In the genomic region with DNA sequence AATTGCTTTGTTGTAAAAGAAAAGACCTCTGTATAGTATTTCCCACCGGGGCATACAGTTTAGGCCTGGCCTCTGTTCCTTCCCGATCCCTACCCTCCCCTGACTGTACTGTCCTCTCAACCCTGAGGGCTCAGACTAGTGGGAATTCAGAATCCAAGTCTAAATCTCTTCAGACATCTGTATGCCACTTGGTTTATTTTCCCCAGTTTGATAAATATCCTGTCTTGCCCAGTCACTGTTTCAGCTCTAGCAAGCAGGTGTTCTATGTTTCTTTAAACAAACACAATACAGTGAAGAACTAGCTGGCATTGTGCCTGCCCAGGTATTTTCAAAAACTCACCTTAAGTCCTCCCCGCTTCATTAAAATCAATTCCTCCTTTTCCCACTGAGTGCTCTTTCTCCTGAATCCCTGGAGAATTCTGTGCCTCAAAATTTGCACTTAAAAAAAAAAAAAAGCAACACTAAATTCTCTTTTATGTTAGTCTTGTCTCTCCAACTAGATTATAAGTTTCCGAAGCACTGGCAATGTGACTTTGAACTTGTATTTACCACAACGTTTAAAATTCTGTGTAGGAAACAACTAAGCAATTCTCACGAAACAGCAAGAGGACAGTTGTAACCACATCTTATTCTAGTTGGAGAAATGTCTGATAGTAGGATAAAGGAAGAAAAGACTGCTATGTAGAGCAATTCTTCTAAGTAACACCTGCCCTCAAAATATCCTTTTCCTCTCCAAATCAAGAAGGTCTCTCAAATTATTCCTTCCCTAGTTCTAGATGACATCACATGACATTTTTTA, we compare ENCODE assay signal across 1 cellular context.
TF ChIP-seq lines count a peak whose summit lies in the region.

No MANE protein-coding gene starts in this region.

TF ChIP-seq in GM23338, 12 proteins besides CTCF, POLR2A, EP300 and RAD21 (continued from another document):
- TF ChIP-seq, protein P1, sequence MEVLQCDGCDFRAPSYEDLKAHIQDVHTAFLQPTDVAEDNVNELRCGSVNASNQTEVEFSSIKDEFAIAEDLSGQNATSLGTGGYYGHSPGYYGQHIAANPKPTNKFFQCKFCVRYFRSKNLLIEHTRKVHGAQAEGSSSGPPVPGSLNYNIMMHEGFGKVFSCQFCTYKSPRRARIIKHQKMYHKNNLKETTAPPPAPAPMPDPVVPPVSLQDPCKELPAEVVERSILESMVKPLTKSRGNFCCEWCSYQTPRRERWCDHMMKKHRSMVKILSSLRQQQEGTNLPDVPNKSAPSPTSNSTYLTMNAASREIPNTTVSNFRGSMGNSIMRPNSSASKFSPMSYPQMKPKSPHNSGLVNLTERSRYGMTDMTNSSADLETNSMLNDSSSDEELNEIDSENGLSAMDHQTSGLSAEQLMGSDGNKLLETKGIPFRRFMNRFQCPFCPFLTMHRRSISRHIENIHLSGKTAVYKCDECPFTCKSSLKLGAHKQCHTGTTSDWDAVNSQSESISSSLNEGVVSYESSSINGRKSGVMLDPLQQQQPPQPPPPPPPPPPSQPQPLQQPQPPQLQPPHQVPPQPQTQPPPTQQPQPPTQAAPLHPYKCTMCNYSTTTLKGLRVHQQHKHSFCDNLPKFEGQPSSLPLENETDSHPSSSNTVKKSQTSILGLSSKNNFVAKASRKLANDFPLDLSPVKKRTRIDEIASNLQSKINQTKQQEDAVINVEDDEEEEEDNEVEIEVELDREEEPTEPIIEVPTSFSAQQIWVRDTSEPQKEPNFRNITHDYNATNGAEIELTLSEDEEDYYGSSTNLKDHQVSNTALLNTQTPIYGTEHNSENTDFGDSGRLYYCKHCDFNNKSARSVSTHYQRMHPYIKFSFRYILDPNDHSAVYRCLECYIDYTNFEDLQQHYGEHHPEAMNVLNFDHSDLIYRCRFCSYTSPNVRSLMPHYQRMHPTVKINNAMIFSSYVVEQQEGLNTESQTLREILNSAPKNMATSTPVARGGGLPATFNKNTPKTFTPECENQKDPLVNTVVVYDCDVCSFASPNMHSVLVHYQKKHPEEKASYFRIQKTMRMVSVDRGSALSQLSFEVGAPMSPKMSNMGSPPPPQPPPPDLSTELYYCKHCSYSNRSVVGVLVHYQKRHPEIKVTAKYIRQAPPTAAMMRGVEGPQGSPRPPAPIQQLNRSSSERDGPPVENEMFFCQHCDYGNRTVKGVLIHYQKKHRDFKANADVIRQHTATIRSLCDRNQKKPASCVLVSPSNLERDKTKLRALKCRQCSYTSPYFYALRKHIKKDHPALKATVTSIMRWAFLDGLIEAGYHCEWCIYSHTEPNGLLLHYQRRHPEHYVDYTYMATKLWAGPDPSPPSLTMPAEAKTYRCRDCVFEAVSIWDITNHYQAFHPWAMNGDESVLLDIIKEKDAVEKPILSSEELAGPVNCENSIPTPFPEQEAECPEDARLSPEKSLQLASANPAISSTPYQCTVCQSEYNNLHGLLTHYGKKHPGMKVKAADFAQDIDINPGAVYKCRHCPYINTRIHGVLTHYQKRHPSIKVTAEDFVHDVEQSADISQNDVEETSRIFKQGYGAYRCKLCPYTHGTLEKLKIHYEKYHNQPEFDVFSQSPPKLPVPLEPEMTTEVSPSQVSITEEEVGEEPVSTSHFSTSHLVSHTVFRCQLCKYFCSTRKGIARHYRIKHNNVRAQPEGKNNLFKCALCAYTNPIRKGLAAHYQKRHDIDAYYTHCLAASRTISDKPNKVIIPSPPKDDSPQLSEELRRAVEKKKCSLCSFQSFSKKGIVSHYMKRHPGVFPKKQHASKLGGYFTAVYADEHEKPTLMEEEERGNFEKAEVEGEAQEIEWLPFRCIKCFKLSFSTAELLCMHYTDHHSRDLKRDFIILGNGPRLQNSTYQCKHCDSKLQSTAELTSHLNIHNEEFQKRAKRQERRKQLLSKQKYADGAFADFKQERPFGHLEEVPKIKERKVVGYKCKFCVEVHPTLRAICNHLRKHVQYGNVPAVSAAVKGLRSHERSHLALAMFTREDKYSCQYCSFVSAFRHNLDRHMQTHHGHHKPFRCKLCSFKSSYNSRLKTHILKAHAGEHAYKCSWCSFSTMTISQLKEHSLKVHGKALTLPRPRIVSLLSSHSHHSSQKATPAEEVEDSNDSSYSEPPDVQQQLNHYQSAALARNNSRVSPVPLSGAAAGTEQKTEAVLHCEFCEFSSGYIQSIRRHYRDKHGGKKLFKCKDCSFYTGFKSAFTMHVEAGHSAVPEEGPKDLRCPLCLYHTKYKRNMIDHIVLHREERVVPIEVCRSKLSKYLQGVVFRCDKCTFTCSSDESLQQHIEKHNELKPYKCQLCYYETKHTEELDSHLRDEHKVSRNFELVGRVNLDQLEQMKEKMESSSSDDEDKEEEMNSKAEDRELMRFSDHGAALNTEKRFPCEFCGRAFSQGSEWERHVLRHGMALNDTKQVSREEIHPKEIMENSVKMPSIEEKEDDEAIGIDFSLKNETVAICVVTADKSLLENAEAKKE (CRISPR knock-in tag; IDR thresholded peaks at IDR 0.05), result no peak
- no peak for TF ChIP-seq NANOG (IDR thresholded peaks at IDR 0.05; ENCODE audit: borderline replicate concordance)
- TF ChIP-seq, protein P2, sequence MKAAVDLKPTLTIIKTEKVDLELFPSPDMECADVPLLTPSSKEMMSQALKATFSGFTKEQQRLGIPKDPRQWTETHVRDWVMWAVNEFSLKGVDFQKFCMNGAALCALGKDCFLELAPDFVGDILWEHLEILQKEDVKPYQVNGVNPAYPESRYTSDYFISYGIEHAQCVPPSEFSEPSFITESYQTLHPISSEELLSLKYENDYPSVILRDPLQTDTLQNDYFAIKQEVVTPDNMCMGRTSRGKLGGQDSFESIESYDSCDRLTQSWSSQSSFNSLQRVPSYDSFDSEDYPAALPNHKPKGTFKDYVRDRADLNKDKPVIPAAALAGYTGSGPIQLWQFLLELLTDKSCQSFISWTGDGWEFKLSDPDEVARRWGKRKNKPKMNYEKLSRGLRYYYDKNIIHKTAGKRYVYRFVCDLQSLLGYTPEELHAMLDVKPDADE (IDR thresholded peaks at IDR 0.05), result no peak
- no peak for TF ChIP-seq STAT1 (IDR thresholded peaks at IDR 0.05; ENCODE audit: unreplicated experiment)
- TF ChIP-seq CREB1 (CRISPR knock-in tag; IDR thresholded peaks at IDR 0.05; ENCODE audit: low read depth), result no peak
